In the genomic region with DNA sequence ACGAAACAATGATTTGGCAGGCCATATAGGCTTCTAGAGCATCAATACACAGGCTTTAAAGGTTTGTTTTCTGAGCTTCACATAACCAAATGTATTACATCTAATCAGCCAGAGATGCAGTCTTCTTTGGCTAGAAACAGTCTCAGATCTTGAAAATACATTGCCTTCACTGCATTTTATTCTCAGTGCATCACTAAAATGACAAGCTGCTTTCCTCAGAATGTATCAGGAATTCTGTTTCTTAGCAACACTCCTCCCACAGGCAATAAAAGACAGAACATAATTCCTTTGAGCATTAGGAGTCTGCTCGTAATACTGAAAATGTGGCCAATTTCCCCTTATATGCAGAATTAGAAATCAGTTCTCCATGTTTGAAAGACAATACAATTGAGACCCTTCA, we compare ENCODE assay signal across 1 cellular context.
TF ChIP-seq lines count a peak whose summit lies in the region.

No MANE protein-coding gene starts in this region.

TF ChIP-seq in IMR-90, 13 proteins besides CTCF, POLR2A, EP300 and RAD21 (continued from another document):
- TF ChIP-seq, protein P1, sequence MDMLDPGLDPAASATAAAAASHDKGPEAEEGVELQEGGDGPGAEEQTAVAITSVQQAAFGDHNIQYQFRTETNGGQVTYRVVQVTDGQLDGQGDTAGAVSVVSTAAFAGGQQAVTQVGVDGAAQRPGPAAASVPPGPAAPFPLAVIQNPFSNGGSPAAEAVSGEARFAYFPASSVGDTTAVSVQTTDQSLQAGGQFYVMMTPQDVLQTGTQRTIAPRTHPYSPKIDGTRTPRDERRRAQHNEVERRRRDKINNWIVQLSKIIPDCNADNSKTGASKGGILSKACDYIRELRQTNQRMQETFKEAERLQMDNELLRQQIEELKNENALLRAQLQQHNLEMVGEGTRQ (IDR thresholded peaks at IDR 0.05; ENCODE audit: low read depth, low read length): no peak
- TF ChIP-seq RCOR1 (IDR thresholded peaks at IDR 0.05; ENCODE audit: insufficient replicate concordance, low read length) (no peak), CEBPB (IDR thresholded peaks at IDR 0.05; ENCODE audit: low read depth, low read length) (no peak), NFE2L2 (IDR thresholded peaks at IDR 0.05; ENCODE audit: low read depth, low read length) (no peak)
